ENCODE assay signal across 8 cellular contexts in the genomic region with DNA sequence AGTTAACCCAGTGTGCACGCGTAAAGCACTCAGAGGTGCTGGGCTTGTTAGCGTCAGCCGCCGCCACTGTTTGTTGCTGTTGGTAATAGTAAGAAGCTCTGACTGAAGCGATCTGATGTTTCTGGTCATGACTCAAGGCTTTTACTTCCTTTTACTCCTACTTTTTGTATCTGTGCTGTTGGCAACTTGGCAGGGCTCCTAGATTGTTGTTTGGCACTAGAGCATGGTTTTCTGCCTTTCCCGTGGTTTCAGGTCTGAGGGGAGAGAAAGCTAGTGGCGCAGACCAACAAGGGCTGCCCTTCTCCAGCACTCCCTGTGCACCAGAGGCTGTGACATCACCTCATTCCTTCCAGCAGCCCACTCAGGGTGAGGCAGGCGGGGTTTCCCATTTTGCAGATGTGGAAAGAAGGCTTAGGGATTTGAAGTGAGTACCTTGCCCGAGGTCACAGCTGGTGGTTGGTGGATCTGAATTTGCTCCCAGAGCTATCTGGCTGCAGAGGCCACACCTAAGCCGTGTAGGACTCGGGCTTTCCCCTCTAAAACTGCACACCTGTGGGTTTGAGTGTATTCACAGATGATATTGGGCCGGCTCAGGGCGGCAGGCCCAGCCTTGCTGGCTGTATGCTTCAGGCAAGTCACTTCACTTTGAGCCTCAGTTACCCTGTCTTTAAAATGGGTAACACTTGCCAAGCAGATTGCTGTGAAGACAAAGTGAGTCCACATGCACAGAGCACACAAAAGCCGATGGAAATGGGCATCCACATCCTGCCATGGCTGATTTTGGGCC. TPM values are rescaled to one million over a fixed set of nuclear protein-coding genes. Genes with fewer than 3 reads are reported as not detected.
A peak's percentile ranks its signal among the peaks of the same experiment; 100 is the strongest.
DNase-seq lines count a peak whose midpoint lies in the region; ATAC-seq, FAIRE-seq and TF ChIP-seq lines count a peak whose summit lies in the region.

No MANE protein-coding gene starts in this region.

- H3K9me3 Mint-ChIP-seq in brain (no peaks in the 10 kb centered on the region), mesothelial cell of epicardium (no peaks in the 10 kb centered on the region)

- ATAC-seq in HG03342 (IDR thresholded peaks at IDR 0.05; ENCODE audit: unreplicated experiment): no peak

- H3K4me3 Mint-ChIP-seq in brain (peak overlapping the region in 3 of 5 experiments; percentile 66 to 78 (median 76)), mesothelial cell of epicardium (no peak overlapping the region)

- H3K4me1 Mint-ChIP-seq in brain: peaks cover 60% of the 10 kb centered on the region
- peaks cover 44% of the 10 kb centered on the region for H3K4me1 Mint-ChIP-seq in mesothelial cell of epicardium

- no peak for FAIRE-seq in urothelium cell line (lab: Jason Lieb, UNC)

- H3K27ac Mint-ChIP-seq in brain (peak overlapping the region in 4 of 5 experiments; percentile 75 to 99 (median 86)), mesothelial cell of epicardium (peak overlapping the region; percentile 41)

- DNase-seq in AG09319 (ENCODE audit: extremely low read depth, low read depth): peak; percentile 68
- peak in 52 of 76 experiments; percentile 4 to 69 (median 27) for DNase-seq in HUDEP-2 (lab: John Stamatoyannopoulos, UW; ENCODE audit: unreplicated experiment in 76 of 76)
- DNase-seq in mesothelial cell of epicardium (ENCODE audit: low spot score in 2 of 2, unreplicated experiment in 2 of 2): no peak
- DNase-seq in NCI-H1105 (lab: John Stamatoyannopoulos, UW): no peak
- DNase-seq in urothelium cell line (ENCODE audit: low spot score): no peak
- no peak for DNase-seq in DMS 273 (lab: John Stamatoyannopoulos, UW; ENCODE audit: unreplicated experiment)

- no peak for TF ChIP-seq CTCF in AG09319 (IDR thresholded peaks at IDR 0.05; ENCODE audit: low read depth, low read length)
- no peak for TF ChIP-seq CTCF in brain (conservative IDR thresholded peaks at IDR 0.05)
- no peak for TF ChIP-seq CTCF in mesothelial cell of epicardium (IDR thresholded peaks at IDR 0.05; ENCODE audit: unreplicated experiment)

- peaks cover 25% of the 10 kb centered on the region for H3K36me3 Mint-ChIP-seq in brain
- H3K36me3 Mint-ChIP-seq in mesothelial cell of epicardium: peaks cover 12% of the 10 kb centered on the region

- H3K27me3 Mint-ChIP-seq in brain (peaks cover 5% of the 10 kb centered on the region), mesothelial cell of epicardium (ENCODE audit: low read depth) (no peaks in the 10 kb centered on the region)

RNA-seq across cellular contexts. Expression of gene TADA2B, which starts 51.2 kb away (rescaled TPM):
- 14.1 TPM for polyA plus RNA-seq in brain (ENCODE audit: insufficient read depth, low read depth, low replicate concordance)
- 16.5 to 19.0 TPM (median 17.4 TPM) in 3 replicates for total RNA-seq in mesothelial cell of epicardium

Comparison
In these comparisons a context has a peak if more than half of its experiments do, and no peak if none do; other contexts are left out.
1. DNase-seq: peak in AG09319 (single experiment) and HUDEP-2 (52 of 76); none in mesothelial cell of epicardium (0 of 2), NCI-H1105 (single experiment), urothelium cell line (single experiment) and DMS 273 (single experiment).